In the genomic region with DNA sequence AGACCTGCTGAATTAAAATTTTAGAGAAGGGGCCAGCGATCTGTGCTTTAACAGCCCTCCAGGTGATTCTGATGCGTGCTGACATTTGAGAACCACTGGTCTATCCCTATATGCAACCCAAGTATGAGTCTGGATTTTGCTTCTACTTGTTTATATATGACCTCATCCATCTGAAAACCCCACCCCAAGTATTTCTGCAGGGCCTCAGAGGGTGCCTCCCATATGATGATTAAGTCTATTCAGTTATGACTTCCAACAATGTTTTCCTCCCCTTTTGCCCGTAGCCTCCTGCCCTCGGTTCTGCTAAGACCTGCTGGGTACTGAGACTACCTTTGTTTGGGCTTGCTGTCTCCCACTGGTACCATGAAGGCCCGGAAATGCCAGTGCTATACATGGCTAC, we compare ENCODE assay signal across 28 cellular contexts.
"Had no signal": no experiment of that assay in that cellular context is flagged by ENCODE, and none has a peak within 500 bp of the region (broad histone marks: within the 10 kb centered on the region; RNA-seq: fewer than 3 reads in every experiment).

No MANE protein-coding gene starts in this region.

- H3K4me3 ChIP-seq: neural progenitor cell, ovary, psoas muscle, right lobe of liver, sigmoid colon, stomach, thoracic aorta, thyroid gland, tibial nerve, upper lobe of left lung, vagina had no signal

- H2AFZ ChIP-seq: neural progenitor cell, parathyroid adenoma had no signal

- H3K79me2 ChIP-seq: parathyroid adenoma had no signal

- H3K4me1 ChIP-seq: neural progenitor cell, parathyroid adenoma, psoas muscle, right lobe of liver, sigmoid colon, stomach, thyroid gland, tibial nerve, upper lobe of left lung, vagina had no signal

- H3K4me1 Mint-ChIP-seq: nephron; neural progenitor cell; stimulated activated effector memory CD8-positive, alpha-beta T cell treated with anti-CD3 and anti-CD28 coated beads, Interleukin-12 subunit alpha, Interleukin-12 subunit beta, amount 100 ng/mL, for 72 hours; stimulated activated naive B cell treated with anti-CD40 and anti-IgM and Interleukin-4, amounts not matched to agents 10 μg/mL and 1 μg/mL and 100 μg/mL, for 72 hours had no signal

- H3K36me3 ChIP-seq: neural progenitor cell, ovary, right lobe of liver, sigmoid colon, stomach, thoracic aorta, thyroid gland, tibial nerve, upper lobe of left lung, vagina had no signal

- FAIRE-seq: small intestine, urothelium cell line had no signal

- ATAC-seq: psoas muscle; right cardiac atrium; right lobe of liver; stimulated activated effector memory CD8-positive, alpha-beta T cell treated with anti-CD3 and anti-CD28 coated beads, Interleukin-12 subunit alpha, Interleukin-12 subunit beta, amount 100 ng/mL, for 72 hours; stimulated activated naive B cell treated with anti-CD40 and anti-IgM and Interleukin-4, amounts not matched to agents 10 μg/mL and 1 μg/mL and 100 μg/mL, for 72 hours had no signal

- H3K27ac ChIP-seq: neural progenitor cell, ovary, parathyroid adenoma, psoas muscle, right lobe of liver, sigmoid colon, stomach, thoracic aorta, thyroid gland, tibial nerve, upper lobe of left lung, vagina had no signal

- H3K9me3 ChIP-seq: ovary, psoas muscle, right lobe of liver, sigmoid colon, stomach, thoracic aorta, thyroid gland, tibial nerve, upper lobe of left lung, vagina had no signal

- H3K36me3 Mint-ChIP-seq: neural progenitor cell; stimulated activated effector memory CD8-positive, alpha-beta T cell treated with anti-CD3 and anti-CD28 coated beads, Interleukin-12 subunit alpha, Interleukin-12 subunit beta, amount 100 ng/mL, for 72 hours; stimulated activated naive B cell treated with anti-CD40 and anti-IgM and Interleukin-4, amounts not matched to agents 10 μg/mL and 1 μg/mL and 100 μg/mL, for 72 hours had no signal

- H3K9me3 Mint-ChIP-seq: nephron, neural progenitor cell had no signal

- H3K27me3 ChIP-seq: neural progenitor cell, ovary, right lobe of liver, sigmoid colon, stomach, thyroid gland, tibial nerve, upper lobe of left lung, vagina had no signal

- H3K27me3 Mint-ChIP-seq: progenitor cell of endocrine pancreas; stimulated activated naive B cell treated with anti-CD40 and anti-IgM and Interleukin-4, amounts not matched to agents 10 μg/mL and 1 μg/mL and 100 μg/mL, for 72 hours; stimulated activated naive CD8-positive, alpha-beta T cell treated with anti-CD3 and anti-CD28 coated beads, Interleukin-15, Interleukin-2, amounts not matched to agents 100 ng/mL and 50 ng/mL, for 24 hours had no signal

- H3K27ac Mint-ChIP-seq: nephron; neural progenitor cell; progenitor cell of endocrine pancreas; stimulated activated effector memory CD8-positive, alpha-beta T cell treated with anti-CD3 and anti-CD28 coated beads, Interleukin-12 subunit alpha, Interleukin-12 subunit beta, amount 100 ng/mL, for 72 hours; stimulated activated naive B cell treated with anti-CD40 and anti-IgM and Interleukin-4, amounts not matched to agents 10 μg/mL and 1 μg/mL and 100 μg/mL, for 72 hours; stimulated activated naive CD8-positive, alpha-beta T cell treated with anti-CD3 and anti-CD28 coated beads, Interleukin-15, Interleukin-2, amounts not matched to agents 100 ng/mL and 50 ng/mL, for 24 hours had no signal

- DNase-seq: occipital lobe; ovary; posterior cingulate gyrus; psoas muscle; right cardiac atrium; right lobe of liver; sigmoid colon; small intestine; stimulated activated CD4-positive, alpha-beta T cell treated with anti-CD3 and anti-CD28 coated beads, Interleukin-15, amount 100 ng/mL, for 24 hours; stimulated activated CD4-positive, alpha-beta T cell treated with anti-CD3 and anti-CD28 coated beads, Interleukin-2, amount 100 ng/mL, for 24 hours; stimulated activated CD4-positive, alpha-beta T cell treated with anti-CD3 and anti-CD28 coated beads, Interleukin-2, amount 100 ng/mL, for 48 hours; stimulated activated CD4-positive, alpha-beta T cell treated with anti-CD3 and anti-CD28 coated beads, Interleukin-4, amount 100 ng/mL, for 24 hours; stimulated activated naive B cell treated with anti-CD40 and anti-IgM and Interleukin-4, amounts not matched to agents 10 μg/mL and 1 μg/mL and 100 μg/mL, for 72 hours; stimulated activated naive CD4-positive, alpha-beta T cell treated with Interleukin-2 at 50 U/mL for 16 hours; stomach; thyroid gland; trophoblast cell; upper lobe of left lung had no signal

- H3K4me2 ChIP-seq: neural progenitor cell had no signal

- H3K4me3 Mint-ChIP-seq: nephron; neural progenitor cell; stimulated activated effector memory CD8-positive, alpha-beta T cell treated with anti-CD3 and anti-CD28 coated beads, Interleukin-12 subunit alpha, Interleukin-12 subunit beta, amount 100 ng/mL, for 72 hours; stimulated activated naive B cell treated with anti-CD40 and anti-IgM and Interleukin-4, amounts not matched to agents 10 μg/mL and 1 μg/mL and 100 μg/mL, for 72 hours; stimulated activated naive CD8-positive, alpha-beta T cell treated with anti-CD3 and anti-CD28 coated beads, Interleukin-15, Interleukin-2, amounts not matched to agents 100 ng/mL and 50 ng/mL, for 24 hours had no signal

- H3K9ac ChIP-seq: neural progenitor cell, parathyroid adenoma had no signal
